18 cellular contexts compared by ENCODE assay signal in genomic region chr10:4474829-4475228, GRCh38.
DNase-seq lines count a peak whose midpoint lies in the region; ATAC-seq and TF ChIP-seq lines count a peak whose summit lies in the region.
"Had no signal": no experiment of that assay in that cellular context is flagged by ENCODE, and none has a peak within 500 bp of the region (broad histone marks: within the 10 kb centered on the region; RNA-seq: fewer than 3 reads in every experiment).

No MANE protein-coding gene starts in this region.

- no peaks in the 10 kb centered on the region for H3K36me3 ChIP-seq in CD4-positive, alpha-beta memory T cell (ENCODE audit: insufficient read depth, low read length)
- H3K36me3 ChIP-seq: cardiac muscle cell, HAP-1, heart left ventricle, uterus had no signal

- intact Hi-C loops in CD4-positive, alpha-beta memory T cell (cut with micrococcal nuclease), result no loop called here
- intact Hi-C loops in activated T-helper 1 cell treated with anti-CD3 and anti-CD28 coated beads, Interleukin-12 subunit alpha, Interleukin-12 subunit beta, Interleukin-2, Interleukin-4 antibody, amounts not matched to agents 30 ng/mL and 10 ng/mL and 1 ng/mL, durations not matched to agents 14 hours and 24 hours and 36 hours (cut with micrococcal nuclease), result no loop called here

- H3K27me3 Mint-ChIP-seq in CD4-positive, alpha-beta memory T cell, result peaks cover 0 to 4% of the 10 kb centered on the region in 2 donors
- peaks cover 10% of the 10 kb centered on the region for H3K27me3 Mint-ChIP-seq in activated T-helper 1 cell treated with anti-CD3 and anti-CD28 coated beads, Interleukin-12 subunit alpha, Interleukin-12 subunit beta, Interleukin-2, Interleukin-4 antibody, amounts not matched to agents 30 ng/mL and 10 ng/mL and 1 ng/mL, durations not matched to agents 14 hours and 24 hours and 36 hours (ENCODE audit: insufficient read depth)
- no peaks in the 10 kb centered on the region for H3K27me3 Mint-ChIP-seq in glutamatergic neuron (ENCODE audit: unreplicated experiment)

- no peak for DNase-seq in CD4-positive, alpha-beta memory T cell
- DNase-seq in HPDE6-E6E7 (ENCODE audit: extremely low spot score), result peak; percentile 3
- DNase-seq in activated T-helper 1 cell treated with anti-CD3 and anti-CD28 coated beads, Interleukin-12 subunit alpha, Interleukin-12 subunit beta, Interleukin-2, Interleukin-4 antibody, amounts not matched to agents 30 ng/mL and 10 ng/mL and 1 ng/mL, durations not matched to agents 14 hours and 24 hours and 36 hours (ENCODE audit: low spot score), result peak; percentile 18
- DNase-seq in kidney tubule cell (ENCODE audit: low spot score), result peak; percentile 59
- DNase-seq in ecto neural progenitor cell (ENCODE audit: low spot score), result no peak
- DNase-seq in AG08396 (ENCODE audit: low spot score), result no peak
- DNase-seq in glutamatergic neuron, result no peak
- DNase-seq: activated CD4-positive, alpha-beta T cell treated with anti-CD3 and anti-CD28 coated beads, Interleukin-2, amount 50 U/mL, for 1 hour; activated T-cell treated with anti-CD3 and anti-CD28 coated beads, Interleukin-2, amount 50 U/mL, for 48 hours; heart left ventricle; naive thymus-derived CD8-positive, alpha-beta T cell; NCI-H1105 treated with DMSO at 0.1 percent for 48 hours; OCI-M1; substantia nigra; uterus had no signal

- H3K4me1 ChIP-seq in CD4-positive, alpha-beta memory T cell (ENCODE audit: insufficient read depth, low read length), result peaks cover 8% of the 10 kb centered on the region
- H3K4me1 ChIP-seq: HAP-1, heart left ventricle, uterus had no signal

- H3K4me3 Mint-ChIP-seq in CD4-positive, alpha-beta memory T cell, result peak overlapping the region in 3 of 8 donors; percentile 3 to 15 (median 5)
- no peak overlapping the region for H3K4me3 Mint-ChIP-seq in activated T-helper 1 cell treated with anti-CD3 and anti-CD28 coated beads, Interleukin-12 subunit alpha, Interleukin-12 subunit beta, Interleukin-2, Interleukin-4 antibody, amounts not matched to agents 30 ng/mL and 10 ng/mL and 1 ng/mL, durations not matched to agents 14 hours and 24 hours and 36 hours
- H3K4me3 Mint-ChIP-seq in glutamatergic neuron (ENCODE audit: unreplicated experiment), result no peak overlapping the region
- H3K4me3 Mint-ChIP-seq: naive thymus-derived CD8-positive, alpha-beta T cell had no signal

- H3K4me1 Mint-ChIP-seq in CD4-positive, alpha-beta memory T cell, result peaks cover 11 to 28% (median 16%) of the 10 kb centered on the region in 4 donors
- H3K4me1 Mint-ChIP-seq in activated T-helper 1 cell treated with anti-CD3 and anti-CD28 coated beads, Interleukin-12 subunit alpha, Interleukin-12 subunit beta, Interleukin-2, Interleukin-4 antibody, amounts not matched to agents 30 ng/mL and 10 ng/mL and 1 ng/mL, durations not matched to agents 14 hours and 24 hours and 36 hours (ENCODE audit: low read depth), result peaks cover 32% of the 10 kb centered on the region
- peaks cover 8% of the 10 kb centered on the region for H3K4me1 Mint-ChIP-seq in glutamatergic neuron (ENCODE audit: low read depth, unreplicated experiment)

- TF ChIP-seq CTCF in glutamatergic neuron (IDR thresholded peaks at IDR 0.05; ENCODE audit: partially characterized antibody, unreplicated experiment), result no peak

- H3K9me3 ChIP-seq in CD4-positive, alpha-beta memory T cell (ENCODE audit: control insufficient read depth in 1 of 2, low read length in 2 of 2), result no peaks in the 10 kb centered on the region
- H3K9me3 ChIP-seq: heart left ventricle, uterus had no signal

- no peak overlapping the region for H3K4me3 ChIP-seq in CD4-positive, alpha-beta memory T cell (ENCODE audit: low read length in 2 of 2)
- H3K4me3 ChIP-seq: cardiac muscle cell, HAP-1, heart left ventricle, uterus had no signal

- H3K36me3 Mint-ChIP-seq in CD4-positive, alpha-beta memory T cell, result no peaks in the 10 kb centered on the region
- peaks cover 4% of the 10 kb centered on the region for H3K36me3 Mint-ChIP-seq in activated T-helper 1 cell treated with anti-CD3 and anti-CD28 coated beads, Interleukin-12 subunit alpha, Interleukin-12 subunit beta, Interleukin-2, Interleukin-4 antibody, amounts not matched to agents 30 ng/mL and 10 ng/mL and 1 ng/mL, durations not matched to agents 14 hours and 24 hours and 36 hours (ENCODE audit: low read depth)
- H3K36me3 Mint-ChIP-seq in glutamatergic neuron (ENCODE audit: unreplicated experiment), result no peaks in the 10 kb centered on the region
- H3K36me3 Mint-ChIP-seq: naive thymus-derived CD8-positive, alpha-beta T cell had no signal

- POLR2A ChIA-PET in CD4-positive, alpha-beta memory T cell (lab: Charles Lee; ENCODE audit: partially characterized antibody), result no interaction called here

- CTCF ChIA-PET in CD4-positive, alpha-beta memory T cell (lab: Charles Lee; ENCODE audit: partially characterized antibody), result no interaction called here

- H3K27me3 ChIP-seq in CD4-positive, alpha-beta memory T cell (ENCODE audit: insufficient read depth, low read length), result no peaks in the 10 kb centered on the region
- H3K27me3 ChIP-seq: cardiac muscle cell, heart left ventricle, uterus had no signal

- no peak overlapping the region for H3K27ac ChIP-seq in CD4-positive, alpha-beta memory T cell (ENCODE audit: low read depth, low read length)
- H3K27ac ChIP-seq: cardiac muscle cell, heart left ventricle, uterus had no signal

- H3K27ac Mint-ChIP-seq in CD4-positive, alpha-beta memory T cell, result peak overlapping the region in 4 of 7 donors; percentile 31 to 77 (median 46)
- no peak overlapping the region for H3K27ac Mint-ChIP-seq in activated T-helper 1 cell treated with anti-CD3 and anti-CD28 coated beads, Interleukin-12 subunit alpha, Interleukin-12 subunit beta, Interleukin-2, Interleukin-4 antibody, amounts not matched to agents 30 ng/mL and 10 ng/mL and 1 ng/mL, durations not matched to agents 14 hours and 24 hours and 36 hours
- no peak overlapping the region for H3K27ac Mint-ChIP-seq in glutamatergic neuron (ENCODE audit: unreplicated experiment)
- H3K27ac Mint-ChIP-seq: naive thymus-derived CD8-positive, alpha-beta T cell had no signal

- ATAC-seq in HG03108 (IDR thresholded peaks at IDR 0.05; ENCODE audit: unreplicated experiment), result no peak
- ATAC-seq: heart left ventricle; naive thymus-derived CD8-positive, alpha-beta T cell had no signal

- H3K9me3 Mint-ChIP-seq in CD4-positive, alpha-beta memory T cell, result peaks cover 0 to 4% (median 2%) of the 10 kb centered on the region in 8 donors
- peaks cover 9% of the 10 kb centered on the region for H3K9me3 Mint-ChIP-seq in activated T-helper 1 cell treated with anti-CD3 and anti-CD28 coated beads, Interleukin-12 subunit alpha, Interleukin-12 subunit beta, Interleukin-2, Interleukin-4 antibody, amounts not matched to agents 30 ng/mL and 10 ng/mL and 1 ng/mL, durations not matched to agents 14 hours and 24 hours and 36 hours
- H3K9me3 Mint-ChIP-seq in glutamatergic neuron (ENCODE audit: unreplicated experiment), result peaks cover 4% of the 10 kb centered on the region

Comparison
In these comparisons a context has a peak if more than half of its experiments do, and no peak if none do; other contexts are left out.
1. DNase-seq: peak in HPDE6-E6E7 (single experiment), activated T-helper 1 cell treated with anti-CD3 and anti-CD28 coated beads, Interleukin-12 subunit alpha, Interleukin-12 subunit beta, Interleukin-2, Interleukin-4 antibody, amounts not matched to agents 30 ng/mL and 10 ng/mL and 1 ng/mL, durations not matched to agents 14 hours and 24 hours and 36 hours (single experiment) and kidney tubule cell (single experiment); none in CD4-positive, alpha-beta memory T cell (0 of 5), ecto neural progenitor cell (single experiment), AG08396 (single experiment) and glutamatergic neuron (single experiment).
2. H3K27ac Mint-ChIP-seq: peak in CD4-positive, alpha-beta memory T cell (4 of 7); none in activated T-helper 1 cell treated with anti-CD3 and anti-CD28 coated beads, Interleukin-12 subunit alpha, Interleukin-12 subunit beta, Interleukin-2, Interleukin-4 antibody, amounts not matched to agents 30 ng/mL and 10 ng/mL and 1 ng/mL, durations not matched to agents 14 hours and 24 hours and 36 hours (single experiment) and glutamatergic neuron (single experiment).